In genomic region chr12:28574746-28575592, GRCh38 we compare ENCODE assay signal across 30 cellular contexts.
DNase-seq lines count a peak whose midpoint lies in the region; ATAC-seq and TF ChIP-seq lines count a peak whose summit lies in the region.
"Had no signal": no experiment of that assay in that cellular context is flagged by ENCODE, and none has a peak within 500 bp of the region (broad histone marks: within the 10 kb centered on the region; RNA-seq: fewer than 3 reads in every experiment).

No MANE protein-coding gene starts in this region.

- no peak overlapping the region for H3K9ac ChIP-seq in stomach smooth muscle (ENCODE audit: low read length in 2 of 2)
- H3K9ac ChIP-seq: GM23248, parathyroid adenoma had no signal

- intact Hi-C loops in Right ventricle myocardium inferior (cut with DNase I): no loop called here
- intact Hi-C loops in left cardiac atrium (cut with DNase I): no loop called here

- no peaks in the 10 kb centered on the region for H3K36me3 ChIP-seq in stomach smooth muscle (ENCODE audit: control insufficient read depth in 2 of 2, insufficient read depth in 2 of 2, low read length in 2 of 2)
- H3K36me3 ChIP-seq in BE2C: no peaks in the 10 kb centered on the region
- H3K36me3 ChIP-seq: esophagus squamous epithelium, SJCRH30, upper lobe of left lung, WERI-Rb-1 had no signal

- ATAC-seq in Right ventricle myocardium inferior (peak; percentile 79), left cardiac atrium (no peak), left lobe of liver (peak; percentile 93), HG02642 (IDR thresholded peaks at IDR 0.05; ENCODE audit: poor library complexity, unreplicated experiment) (no peak), HG03280 (IDR thresholded peaks at IDR 0.05; ENCODE audit: unreplicated experiment) (no peak)
- ATAC-seq: activated CD8-positive, alpha-beta memory T cell treated with anti-CD3 and anti-CD28 coated beads, Interleukin-2, amount 10 ng/mL, durations not matched to agents 7 days and 5 days; activated naive CD8-positive, alpha-beta T cell treated with anti-CD3 and anti-CD28 coated beads, Interleukin-2, amount 50 U/mL, for 24 hours; activated T-cell treated with anti-CD3 and anti-CD28 coated beads, Interleukin-2, amount 50 U/mL, for 4 hours; foreskin keratinocyte had no signal

- no peaks in the 10 kb centered on the region for H3K9me3 ChIP-seq in stomach smooth muscle (ENCODE audit: control insufficient read depth in 2 of 2, low read length in 2 of 2)
- H3K9me3 ChIP-seq in BE2C: no peaks in the 10 kb centered on the region
- H3K9me3 ChIP-seq: esophagus squamous epithelium, SJCRH30, upper lobe of left lung had no signal

- H3K4me1 ChIP-seq in stomach smooth muscle (ENCODE audit: control insufficient read depth, insufficient read depth, low read length): peaks cover 11% of the 10 kb centered on the region
- no peaks in the 10 kb centered on the region; the same call in none of the 2 replicates for H3K4me1 ChIP-seq in BE2C
- H3K4me1 ChIP-seq: foreskin keratinocyte, parathyroid adenoma, SJCRH30, upper lobe of left lung had no signal

- H3K4me3 ChIP-seq in stomach smooth muscle (ENCODE audit: low read length in 2 of 2): peak overlapping the region in 1 of 2 donors; percentile 17
- no peak overlapping the region for H3K4me3 ChIP-seq in BE2C (ENCODE audit: low read depth, low read length)
- H3K4me3 ChIP-seq: esophagus squamous epithelium, GM23248, SJCRH30, upper lobe of left lung had no signal

- no peak for TF ChIP-seq CTCF in BE2C (IDR thresholded peaks at IDR 0.05; ENCODE audit: low read depth, low read length)

- peak overlapping the region; percentile 72 for H3K27ac ChIP-seq in stomach smooth muscle (ENCODE audit: low read length)
- H3K27ac ChIP-seq: C4-2B, foreskin keratinocyte, GM23248, parathyroid adenoma, SJCRH30, upper lobe of left lung, WERI-Rb-1 had no signal

- DNase-seq in Right ventricle myocardium inferior (ENCODE audit: missing footprints) (no peak), left cardiac atrium (no peak), amniotic epithelial cell (ENCODE audit: low read depth) (peak; percentile 40), left lobe of liver (ENCODE audit: low spot score) (peak; percentile 82), BE2C (no peak)
- DNase-seq: 8988T; activated CD4-positive, alpha-beta T cell treated with anti-CD3 and anti-CD28 coated beads, Interleukin-2, amount 10 ng/mL, durations not matched to agents 7 days and 5 days; activated CD8-positive, alpha-beta memory T cell treated with anti-CD3 and anti-CD28 coated beads, Interleukin-2, amount 10 ng/mL, durations not matched to agents 7 days and 5 days; activated gamma-delta T cell; activated naive CD8-positive, alpha-beta T cell treated with anti-CD3 and anti-CD28 coated beads, Interleukin-2, amount 50 U/mL, for 24 hours; activated T-cell treated with anti-CD3 and anti-CD28 coated beads, Interleukin-2, amount 50 U/mL, for 4 hours; dermis blood vessel endothelial cell; EL; esophagus squamous epithelium; foreskin keratinocyte; GM23248; NCI-H1105; NCI-H187; NCI-H446 treated with DMSO at 0.1 percent for 48 hours; NCI-H774; SJCRH30; stimulated activated CD4-positive, alpha-beta T cell treated with anti-CD3 and anti-CD28 coated beads, Interleukin-4, amount 100 ng/mL, for 1 hour; T1000; upper lobe of left lung; WERI-Rb-1 had no signal

- H3K27me3 ChIP-seq in stomach smooth muscle (ENCODE audit: control insufficient read depth in 1 of 2, insufficient read depth in 2 of 2, low read length in 2 of 2) (no peaks in the 10 kb centered on the region), BE2C (no peaks in the 10 kb centered on the region)
- H3K27me3 ChIP-seq: esophagus squamous epithelium, foreskin keratinocyte, SJCRH30, upper lobe of left lung had no signal

Comparison
In these comparisons a context has a peak if more than half of its experiments do, and no peak if none do; other contexts are left out.
1. ATAC-seq: peak in Right ventricle myocardium inferior (single experiment) and left lobe of liver (single experiment); none in left cardiac atrium (0 of 2), HG02642 (single experiment) and HG03280 (single experiment).
2. DNase-seq: peak in amniotic epithelial cell (single experiment) and left lobe of liver (single experiment); none in Right ventricle myocardium inferior (single experiment), left cardiac atrium (single experiment) and BE2C (single experiment).